In the genomic region with DNA sequence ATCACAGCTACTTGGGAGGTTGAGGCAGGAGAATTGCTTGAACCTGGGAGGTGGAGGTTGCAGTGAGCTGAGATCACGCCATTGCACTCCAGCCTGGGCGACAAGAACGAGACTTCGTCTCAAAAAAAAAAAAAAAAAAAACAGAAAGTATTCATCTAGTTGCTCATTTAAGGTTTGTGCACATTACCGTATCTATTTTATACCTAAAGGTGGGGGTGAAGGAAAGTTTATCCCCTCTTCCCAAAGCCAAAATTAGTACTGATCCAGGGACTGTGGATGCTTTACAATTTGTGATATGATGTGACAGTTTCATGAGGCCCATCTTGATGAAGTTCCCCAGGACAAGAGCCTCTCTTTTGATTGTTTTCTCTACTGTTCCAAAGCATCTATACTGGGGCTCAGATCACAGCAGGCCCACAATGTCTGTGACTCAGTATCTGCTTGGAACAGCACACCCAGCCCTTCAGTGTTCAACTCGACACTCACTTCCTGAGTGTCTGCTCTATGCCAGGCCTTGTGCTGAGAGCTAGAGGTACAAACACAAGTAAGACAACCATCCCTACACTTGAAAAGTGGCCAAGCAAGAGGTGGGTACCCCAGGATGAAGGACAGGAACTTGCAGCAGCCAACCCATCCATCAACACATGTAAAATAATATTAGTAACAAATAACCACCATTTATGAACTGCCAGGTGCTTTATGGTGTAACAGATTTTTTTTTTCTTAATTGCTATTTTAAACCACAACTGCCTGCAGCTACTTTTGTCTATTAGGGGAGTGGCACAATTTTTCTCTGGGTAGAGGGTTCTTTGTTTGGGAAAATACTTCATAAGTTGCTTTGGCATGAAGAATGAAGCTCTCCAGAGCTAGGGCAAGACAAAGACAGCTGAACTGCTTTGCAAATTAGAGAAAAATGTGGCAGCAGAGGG, we compare ENCODE assay signal across 8 cellular contexts. TPM values are rescaled to one million over a fixed set of nuclear protein-coding genes. Genes with fewer than 3 reads are reported as not detected.
A peak's percentile ranks its signal among the peaks of the same experiment; 100 is the strongest.
DNase-seq lines count a peak whose midpoint lies in the region; FAIRE-seq and TF ChIP-seq lines count a peak whose summit lies in the region.

No MANE protein-coding gene starts in this region.

- no peak overlapping the region for H3K23ac ChIP-seq in H9 (ENCODE audit: insufficient read length, low read depth, low read length)

- TF ChIP-seq POLR2A in H54 (IDR thresholded peaks at IDR 0.05; ENCODE audit: low read depth, low read length) (no peak), endothelial cell of umbilical vein (IDR thresholded peaks at IDR 0.05; ENCODE audit: low read depth, low read length) (no peak)

- H4K8ac ChIP-seq in H9 (replicated peaks; ENCODE audit: insufficient read length, low read depth, low read length), result no peak overlapping the region

- intact Hi-C loops in activated CD4-positive, alpha-beta T cell treated with anti-CD3 and anti-CD28 coated beads, Interleukin-2, amount 10 ng/mL, durations not matched to agents 24 days and 14 days (cut with micrococcal nuclease), result loop anchor here (2.0 kb wide), 1 partner anchor 28 kb away; a partner anchor contains a TSS
- intact Hi-C loops in endothelial cell of umbilical vein (cut with micrococcal nuclease), result no loop called here

- dilution Hi-C loops in endothelial cell of umbilical vein (cut with MboI; ENCODE audit: extremely low pct_ligation_motif_present, low sequenced_read_pairs), result no loop called here

- H3K79me2 ChIP-seq in endothelial cell of umbilical vein (ENCODE audit: control insufficient read depth, insufficient read depth, low read length), result no peaks in the 10 kb centered on the region
- no peaks in the 10 kb centered on the region for H3K79me2 ChIP-seq in H9 (ENCODE audit: insufficient read depth, low read length)

- POLR2A ChIA-PET in endothelial cell of umbilical vein (lab: Charles Lee), result no interaction called here

- H3K27ac ChIP-seq in endothelial cell of umbilical vein (ENCODE audit: insufficient read depth, low read depth, low read length) (no peak overlapping the region), H9 (ENCODE audit: insufficient read length, low read depth, low read length) (no peak overlapping the region)

- H3K9me3 Mint-ChIP-seq in activated CD4-positive, alpha-beta T cell treated with anti-CD3 and anti-CD28 coated beads, Interleukin-2, amount 10 ng/mL, durations not matched to agents 24 days and 14 days, result peaks cover 4% of the 10 kb centered on the region
- no peaks in the 10 kb centered on the region; a peak in 2 of 5 replicates for H3K9me3 Mint-ChIP-seq in H9

- H3K4me2 ChIP-seq in endothelial cell of umbilical vein (ENCODE audit: insufficient read depth, low read length) (no peak overlapping the region), H9 (ENCODE audit: insufficient read depth, insufficient read length, low read length) (no peak overlapping the region)

- H3K9me3 ChIP-seq in endothelial cell of umbilical vein (replicated peaks; ENCODE audit: control insufficient read depth, insufficient read depth, low read length) (no peaks in the 10 kb centered on the region), H9 (ENCODE audit: control insufficient read depth, low read depth, low read length) (no peaks in the 10 kb centered on the region)

- no peak overlapping the region for H2BK12ac ChIP-seq in H9 (ENCODE audit: insufficient read length, low read depth, low read length)

- H3K79me1 ChIP-seq in H9 (ENCODE audit: insufficient read depth, low read depth, low read length, poor library complexity, severe bottlenecking), result no peaks in the 10 kb centered on the region

- no peak for TF ChIP-seq CTCF in endothelial cell of umbilical vein (IDR thresholded peaks at IDR 0.05; ENCODE audit: extremely low read depth in 1 of 2, insufficient read depth in 1 of 2, low read depth in 1 of 2, low read length in 2 of 2)
- no peak for TF ChIP-seq CTCF in H9 (conservative IDR thresholded peaks at IDR 0.05)

- H3K23me2 ChIP-seq in H9 (ENCODE audit: insufficient read length, low read depth, low read length, poor library complexity, severe bottlenecking), result no peaks in the 10 kb centered on the region

- H3K36me3 ChIP-seq in endothelial cell of umbilical vein (ENCODE audit: control insufficient read depth in 2 of 2, extremely low read depth in 1 of 2, insufficient read depth in 2 of 2, low read length in 2 of 2), result no peaks in the 10 kb centered on the region

- no TSS peak for BruUV-seq in endothelial cell of umbilical vein (replicated peaks; lab: Mats Ljungman, UMichigan)

- H3K18ac ChIP-seq in H9 (ENCODE audit: insufficient read length, low read depth, low read length), result no peak overlapping the region

- FAIRE-seq in H54 (lab: Jason Lieb, UNC), result peak; percentile 85
- peak; percentile 76 for FAIRE-seq in endothelial cell of umbilical vein (lab: Jason Lieb, UNC)

- no peak overlapping the region for H2BK20ac ChIP-seq in H9 (ENCODE audit: low read depth, low read length, poor library complexity, severe bottlenecking)

- peak overlapping the region; percentile 95 for H3K27ac Mint-ChIP-seq in activated CD4-positive, alpha-beta T cell treated with anti-CD3 and anti-CD28 coated beads, Interleukin-2, amount 10 ng/mL, durations not matched to agents 24 days and 14 days
- no peak overlapping the region for H3K27ac Mint-ChIP-seq in H9

- peaks cover 47% of the 10 kb centered on the region for H3K4me1 Mint-ChIP-seq in activated CD4-positive, alpha-beta T cell treated with anti-CD3 and anti-CD28 coated beads, Interleukin-2, amount 10 ng/mL, durations not matched to agents 24 days and 14 days
- H3K4me1 Mint-ChIP-seq in H9, result peaks cover 18 to 21% of the 10 kb centered on the region in 2 experiments

- no peak overlapping the region for H3K9ac ChIP-seq in endothelial cell of umbilical vein (replicated peaks; ENCODE audit: extremely low read depth, insufficient read depth, low read length)
- no peak overlapping the region for H3K9ac ChIP-seq in H9 (ENCODE audit: extremely low read depth, insufficient read length, low read length)

- H3K36me3 Mint-ChIP-seq in activated CD4-positive, alpha-beta T cell treated with anti-CD3 and anti-CD28 coated beads, Interleukin-2, amount 10 ng/mL, durations not matched to agents 24 days and 14 days (ENCODE audit: low read depth), result no peaks in the 10 kb centered on the region
- H3K36me3 Mint-ChIP-seq in H9 (ENCODE audit: insufficient read depth in 1 of 3, low read depth in 3 of 3), result no peaks in the 10 kb centered on the region

- H2BK15ac ChIP-seq in H9 (ENCODE audit: low read depth, low read length), result no peak overlapping the region

- H3K4me1 ChIP-seq in endothelial cell of umbilical vein (ENCODE audit: control insufficient read depth, extremely low read depth, insufficient read depth, low read length), result peaks cover 16% of the 10 kb centered on the region
- H3K4me1 ChIP-seq in H9 (ENCODE audit: insufficient read depth, low read length), result peaks cover 4% of the 10 kb centered on the region; the same call in 1 of the 2 replicates

- H4K5ac ChIP-seq in H9 (ENCODE audit: insufficient read length, low read depth, low read length), result no peak overlapping the region

- no peaks in the 10 kb centered on the region for H3K9me1 ChIP-seq in endothelial cell of umbilical vein (replicated peaks; ENCODE audit: control insufficient read depth, extremely low read depth, insufficient read depth, low read length)

- H2AFZ ChIP-seq in endothelial cell of umbilical vein (ENCODE audit: low read depth, low read length), result peak overlapping the region; percentile 65
- no peak overlapping the region for H2AFZ ChIP-seq in H9 (ENCODE audit: low read length)

- no peak overlapping the region for H2BK5ac ChIP-seq in H9 (ENCODE audit: insufficient read length, low read length)

- DNase-seq in H54 (ENCODE audit: insufficient read length, low spot score) (no peak), endothelial cell of umbilical vein (ENCODE audit: low read depth, low spot score) (peak; percentile 64), NCI-H524 treated with DMSO at 0.1 percent for 48 hours (lab: John Stamatoyannopoulos, UW) (no peak), A172 (ENCODE audit: low spot score) (no peak), hypothalamus (lab: John Stamatoyannopoulos, UW) (no peak), H9 (no peak)
- peak; percentile 76 for DNase-seq in activated CD4-positive, alpha-beta T cell treated with anti-CD3 and anti-CD28 coated beads, Interleukin-2, amount 10 ng/mL, durations not matched to agents 24 days and 14 days
- peak; percentile 30 to 39 for DNase-seq in stimulated activated CD4-positive, alpha-beta T cell treated with anti-CD3 and anti-CD28 coated beads, Interleukin-2, amount 100 ng/mL, for 24 hours

- H4K20me1 ChIP-seq in endothelial cell of umbilical vein (replicated peaks; ENCODE audit: control insufficient read depth, extremely low read depth, insufficient read depth, low read length) (no peaks in the 10 kb centered on the region), H9 (ENCODE audit: control insufficient read depth, insufficient read depth, insufficient read length) (no peaks in the 10 kb centered on the region)

- no peak overlapping the region for H2BK120ac ChIP-seq in H9 (ENCODE audit: low read depth, low read length, poor library complexity, severe bottlenecking)

- no peak overlapping the region for H2AK5ac ChIP-seq in H9 (ENCODE audit: insufficient read length, low read length)

- H3K56ac ChIP-seq in H9 (ENCODE audit: insufficient read length, low read depth, low read length), result no peak overlapping the region

- CTCF ChIA-PET in endothelial cell of umbilical vein (lab: Charles Lee), result interaction anchor here (0.8 to 2.5 kb wide), 4 partner anchors 19 to 29 kb away, joined by 3 to 14 read pairs (median 6); no protein-coding TSS in a partner anchor

- no peak overlapping the region for H4K91ac ChIP-seq in H9 (ENCODE audit: insufficient read length, low read depth, low read length)

- no peak overlapping the region for H3K14ac ChIP-seq in H9 (ENCODE audit: insufficient read depth, low read length)

- no peaks in the 10 kb centered on the region for H3K27me3 Mint-ChIP-seq in activated CD4-positive, alpha-beta T cell treated with anti-CD3 and anti-CD28 coated beads, Interleukin-2, amount 10 ng/mL, durations not matched to agents 24 days and 14 days
- H3K27me3 Mint-ChIP-seq in H9 (ENCODE audit: low read depth), result no peaks in the 10 kb centered on the region

- no peak overlapping the region for H3T11ph ChIP-seq in H9 (ENCODE audit: low read length)

- H3K4me3 ChIP-seq in endothelial cell of umbilical vein (replicated peaks in 1 of 3; ENCODE audit: insufficient read depth in 1 of 3, low read depth in 1 of 3, low read length in 3 of 3), result no peak overlapping the region

- no peaks in the 10 kb centered on the region for H3K27me3 ChIP-seq in endothelial cell of umbilical vein (ENCODE audit: control insufficient read depth in 2 of 2, insufficient read depth in 2 of 2, low read length in 2 of 2)
- no peaks in the 10 kb centered on the region for H3K27me3 ChIP-seq in H9 (ENCODE audit: insufficient read depth, low read length)

- H3K4ac ChIP-seq in H9 (ENCODE audit: low read depth, low read length), result no peak overlapping the region

- WGBS in H9 (ENCODE audit: extremely low coverage, insufficient read length, low lambda C conversion rate), result no CpG with 5 or more reads among the region's 6 CpGs

- peak overlapping the region; percentile 71 for H3K4me3 Mint-ChIP-seq in activated CD4-positive, alpha-beta T cell treated with anti-CD3 and anti-CD28 coated beads, Interleukin-2, amount 10 ng/mL, durations not matched to agents 24 days and 14 days
- no peak overlapping the region for H3K4me3 Mint-ChIP-seq in H9

RNA-seq across cellular contexts. Expression of a gene that starts 29.0 kb away (rescaled TPM):
- 174 and 175 TPM in 2 replicates for total RNA-seq in activated CD4-positive, alpha-beta T cell treated with anti-CD3 and anti-CD28 coated beads, Interleukin-2, amount 10 ng/mL, durations not matched to agents 24 days and 14 days
- total RNA-seq in endothelial cell of umbilical vein (185 and 194 TPM in 2 replicates), H9 (2021) (267 and 273 TPM in 2 replicates)
- 26.3 and 43.4 TPM in 2 replicates for polyA plus RNA-seq in endothelial cell of umbilical vein
- polyA plus RNA-seq in endothelial cell of umbilical vein (2011; cell fraction: cytosol; rRNA removed), result 65.7 and 69.2 TPM in 2 replicates
- 64.7 and 69.4 TPM in 2 replicates for polyA plus RNA-seq in endothelial cell of umbilical vein (2011; cell fraction: nucleus; rRNA removed)
- polyA plus RNA-seq in endothelial cell of umbilical vein (2012), result 123 and 173 TPM in 2 replicates
- 46.8 and 49.3 TPM in 2 replicates for polyA minus RNA-seq in endothelial cell of umbilical vein
- 33.3 TPM for polyA minus RNA-seq in endothelial cell of umbilical vein (2011; cell fraction: cytosol; rRNA and poly(A)+ RNA removed)
- polyA minus RNA-seq in endothelial cell of umbilical vein (2011; cell fraction: nucleus; rRNA and poly(A)+ RNA removed), result 41.0 and 48.9 TPM in 2 replicates
- total RNA-seq in A172 (2014; rRNA removed; shearing (Covaris generic)), result 58.0 and 70.0 TPM in 2 replicates

RNA-seq across cellular contexts. Expression of a gene that starts 46.5 kb away (rescaled TPM):
- 363 and 390 TPM in 2 replicates for total RNA-seq in activated CD4-positive, alpha-beta T cell treated with anti-CD3 and anti-CD28 coated beads, Interleukin-2, amount 10 ng/mL, durations not matched to agents 24 days and 14 days
- 172 and 184 TPM in 2 replicates for total RNA-seq in endothelial cell of umbilical vein
- 44.4 and 74.1 TPM in 2 replicates for polyA plus RNA-seq in endothelial cell of umbilical vein
- polyA plus RNA-seq in endothelial cell of umbilical vein (2011; cell fraction: cytosol; rRNA removed), result 102 and 107 TPM in 2 replicates
- 38.7 and 54.6 TPM in 2 replicates for polyA plus RNA-seq in endothelial cell of umbilical vein (2011; cell fraction: nucleus; rRNA removed)
- 178 and 265 TPM in 2 replicates for polyA plus RNA-seq in endothelial cell of umbilical vein (2012)
- polyA minus RNA-seq in endothelial cell of umbilical vein, result 212 and 224 TPM in 2 replicates
- 348 TPM for polyA minus RNA-seq in endothelial cell of umbilical vein (2011; cell fraction: cytosol; rRNA and poly(A)+ RNA removed)
- 65.7 and 95.4 TPM in 2 replicates for polyA minus RNA-seq in endothelial cell of umbilical vein (2011; cell fraction: nucleus; rRNA and poly(A)+ RNA removed)
- total RNA-seq in A172 (2014; rRNA removed; shearing (Covaris generic)), result 207 and 289 TPM in 2 replicates
- total RNA-seq in H9 (2021), result 191 and 192 TPM in 2 replicates

Comparison
In these comparisons a context has a peak if more than half of its experiments do, and no peak if none do; other contexts are left out.
1. DNase-seq: peak in activated CD4-positive, alpha-beta T cell treated with anti-CD3 and anti-CD28 coated beads, Interleukin-2, amount 10 ng/mL, durations not matched to agents 24 days and 14 days (single experiment), endothelial cell of umbilical vein (single experiment) and stimulated activated CD4-positive, alpha-beta T cell treated with anti-CD3 and anti-CD28 coated beads, Interleukin-2, amount 100 ng/mL, for 24 hours (2 of 2); none in H54 (single experiment), NCI-H524 treated with DMSO at 0.1 percent for 48 hours (single experiment), A172 (single experiment), hypothalamus (0 of 51) and H9 (single experiment).